Comparison of ENCODE assay signal across 8 cellular contexts in the genomic region with DNA sequence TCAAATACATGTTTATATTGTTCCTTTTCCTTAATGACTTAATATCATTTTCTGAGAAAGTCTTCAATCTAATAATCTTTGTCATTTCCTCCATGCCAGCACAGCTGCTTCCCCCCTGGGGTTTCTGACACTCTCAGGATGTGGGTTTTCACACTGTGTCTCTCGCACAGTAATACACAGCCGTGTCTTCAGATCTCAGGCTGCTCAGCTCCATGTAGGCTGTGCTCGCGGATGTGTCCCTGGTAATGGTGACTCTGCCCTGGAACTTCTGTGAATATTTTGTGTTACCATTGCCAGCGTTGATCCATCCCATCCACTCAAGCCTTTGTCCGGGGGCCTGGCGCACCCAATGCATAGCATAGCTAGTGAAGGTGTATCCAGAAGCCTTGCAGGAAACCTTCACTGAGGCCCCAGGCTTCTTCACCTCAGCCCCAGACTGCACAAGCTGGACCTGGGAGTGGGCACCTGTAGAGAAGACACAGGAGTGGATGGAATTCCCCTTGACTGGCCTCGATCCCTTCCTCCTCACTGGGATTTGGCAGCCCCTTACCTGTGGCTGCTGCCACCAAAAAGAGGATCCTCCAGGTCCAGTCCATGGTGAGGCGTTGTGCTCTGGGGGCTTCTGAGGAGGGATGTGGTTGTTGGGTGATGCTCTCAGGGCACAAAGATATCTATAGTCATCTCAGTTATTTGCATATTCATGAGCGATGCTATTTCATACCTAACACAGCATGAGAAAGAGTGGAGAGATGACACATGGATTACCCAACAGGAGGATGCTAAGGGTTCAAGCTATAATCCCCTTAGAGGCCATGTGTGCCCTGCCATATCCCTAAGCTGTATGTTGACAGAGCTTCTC.
A peak's percentile ranks its signal among the peaks of the same experiment; 100 is the strongest.
DNase-seq lines count a peak whose midpoint lies in the region; ATAC-seq and TF ChIP-seq lines count a peak whose summit lies in the region.
"Not testable (repeated sequence)": the region's sequence is repeated elsewhere in the genome, so short reads cannot be mapped to it uniquely, and the experiment has no call there.

No MANE protein-coding gene starts in this region.

- CTCF ChIA-PET in activated CD4-positive, alpha-beta T cell treated with anti-CD3 and anti-CD28 coated beads for 36 hours (lab: Charles Lee): interaction anchor here (0.7 to 2.1 kb wide), 10 partner anchors 9 to 147 kb away, joined by 3 to 14 read pairs (median 3); no protein-coding TSS in a partner anchor
- CTCF ChIA-PET in naive thymus-derived CD4-positive, alpha-beta T cell (lab: Charles Lee): interaction anchor here (0.5 to 1.9 kb wide), 12 partner anchors 9 to 229 kb away, joined by 3 to 12 read pairs (median 4); no protein-coding TSS in a partner anchor

- H3K27ac Mint-ChIP-seq in activated CD4-positive, alpha-beta T cell treated with anti-CD3 and anti-CD28 coated beads for 36 hours: peak overlapping the region; percentile 95
- H3K27ac Mint-ChIP-seq in activated naive CD8-positive, alpha-beta T cell: peak overlapping the region; percentile 95
- peak overlapping the region; percentile 83 to 98 (median 90) for H3K27ac Mint-ChIP-seq in naive thymus-derived CD4-positive, alpha-beta T cell

- WGBS in thymus: 7% methylated on average over 10 of the region's 10 CpGs

- peak overlapping the region in 3 of 4 donors; percentile 70 to 75 (median 73) for H3K27ac ChIP-seq in Peyer's patch
- peak overlapping the region; percentile 67 for H3K27ac ChIP-seq in naive thymus-derived CD4-positive, alpha-beta T cell (ENCODE audit: low read depth, low read length)
- peak overlapping the region; percentile 91 for H3K27ac ChIP-seq in thymus (ENCODE audit: low read depth)

- peaks cover 21% of the 10 kb centered on the region for H3K36me3 Mint-ChIP-seq in activated CD4-positive, alpha-beta T cell treated with anti-CD3 and anti-CD28 coated beads for 36 hours (ENCODE audit: low read depth)
- not testable (repeated sequence) for H3K36me3 Mint-ChIP-seq in activated naive CD8-positive, alpha-beta T cell; naive thymus-derived CD4-positive, alpha-beta T cell

- H3K4me3 Mint-ChIP-seq in activated CD4-positive, alpha-beta T cell treated with anti-CD3 and anti-CD28 coated beads for 36 hours: peak overlapping the region; percentile 77
- H3K4me3 Mint-ChIP-seq in activated naive CD8-positive, alpha-beta T cell: peak overlapping the region; percentile 89
- peak overlapping the region; percentile 70 to 91 (median 82) for H3K4me3 Mint-ChIP-seq in naive thymus-derived CD4-positive, alpha-beta T cell

- not testable (repeated sequence) for H3K36me3 ChIP-seq in Peyer's patch; naive thymus-derived CD4-positive, alpha-beta T cell (ENCODE audit: control insufficient read depth in 2 of 3, insufficient read depth in 3 of 3, low read length in 3 of 3); thymus (ENCODE audit: control insufficient read depth, insufficient read depth)

- POLR2A ChIA-PET in activated CD4-positive, alpha-beta T cell treated with anti-CD3 and anti-CD28 coated beads for 36 hours (lab: Charles Lee): interaction anchor here (1.3 kb wide), 1 partner anchor 9 kb away, joined by 7 read pairs; no protein-coding TSS in a partner anchor
- POLR2A ChIA-PET in naive thymus-derived CD4-positive, alpha-beta T cell (lab: Charles Lee): interaction anchor here (0.7 to 2.5 kb wide), 5 partner anchors 19 to 224 kb away, joined by 3 to 6 read pairs (median 3); no protein-coding TSS in a partner anchor

- H3K27me3 ChIP-seq in Peyer's patch; naive thymus-derived CD4-positive, alpha-beta T cell (ENCODE audit: control insufficient read depth in 2 of 2, insufficient read depth in 2 of 2, low read length in 2 of 2); thymus (ENCODE audit: control insufficient read depth, insufficient read depth): not testable (repeated sequence)

- not testable (repeated sequence) for H3K4me1 ChIP-seq in Peyer's patch; thymus (ENCODE audit: control insufficient read depth, insufficient read depth, low read length)
- peaks cover 15 to 29% of the 10 kb centered on the region in 2 donors for H3K4me1 ChIP-seq in naive thymus-derived CD4-positive, alpha-beta T cell (ENCODE audit: control insufficient read depth in 2 of 2, insufficient read depth in 2 of 2, low read length in 2 of 2)

- H3K4me3 ChIP-seq in Peyer's patch: peak overlapping the region in 1 of 4 donors; percentile 9
- peak overlapping the region; percentile 53 for H3K4me3 ChIP-seq in naive thymus-derived CD4-positive, alpha-beta T cell (ENCODE audit: low read length)
- peak overlapping the region; percentile 47 for H3K4me3 ChIP-seq in thymus (ENCODE audit: low read length)

- H3K4me1 Mint-ChIP-seq in activated CD4-positive, alpha-beta T cell treated with anti-CD3 and anti-CD28 coated beads for 36 hours: peaks cover 68% of the 10 kb centered on the region
- H3K4me1 Mint-ChIP-seq in activated naive CD8-positive, alpha-beta T cell (ENCODE audit: low read depth): peaks cover 46% of the 10 kb centered on the region
- peaks cover 11 to 61% (median 46%) of the 10 kb centered on the region in 7 donors for H3K4me1 Mint-ChIP-seq in naive thymus-derived CD4-positive, alpha-beta T cell

- not testable (repeated sequence) for H3K9me3 Mint-ChIP-seq in activated CD4-positive, alpha-beta T cell treated with anti-CD3 and anti-CD28 coated beads for 36 hours (ENCODE audit: low read depth); activated naive CD8-positive, alpha-beta T cell (ENCODE audit: low read depth); naive thymus-derived CD4-positive, alpha-beta T cell

- intact Hi-C loops in activated CD4-positive, alpha-beta T cell treated with anti-CD3 and anti-CD28 coated beads for 36 hours (cut with DNase I, micrococcal nuclease): loop anchor here (1.0 to 5.0 kb wide), 3 partner anchors 8 to 412 kb away; no protein-coding TSS in a partner anchor
- intact Hi-C loops in naive thymus-derived CD4-positive, alpha-beta T cell (cut with micrococcal nuclease): loop anchor here (1.0 to 10.0 kb wide), 3 partner anchors 8 to 180 kb away; no protein-coding TSS in a partner anchor

- H3K9me3 ChIP-seq in Peyer's patch; naive thymus-derived CD4-positive, alpha-beta T cell (ENCODE audit: control insufficient read depth in 2 of 3, low read length in 3 of 3); thymus (ENCODE audit: control insufficient read depth): not testable (repeated sequence)

- ATAC-seq in activated CD4-positive, alpha-beta T cell treated with anti-CD3 and anti-CD28 coated beads for 36 hours: peak; percentile 82
- peak; percentile 64 for ATAC-seq in naive thymus-derived CD4-positive, alpha-beta T cell

- H3K27me3 Mint-ChIP-seq in activated CD4-positive, alpha-beta T cell treated with anti-CD3 and anti-CD28 coated beads for 36 hours; activated naive CD8-positive, alpha-beta T cell; naive thymus-derived CD4-positive, alpha-beta T cell: not testable (repeated sequence)

- peak in 1 of 2 donors; percentile 21 for TF ChIP-seq POLR2A in Peyer's patch (IDR thresholded peaks at IDR 0.05)

- not testable (repeated sequence) for TF ChIP-seq CTCF in Peyer's patch (IDR thresholded peaks at IDR 0.05)

- DNase-seq in GDM1 (lab: John Stamatoyannopoulos, UW): peak; percentile 66
- DNase-seq in Peyer's patch: peak in 2 of 3 donors; percentile 71 to 85
- peak; percentile 83 for DNase-seq in activated CD4-positive, alpha-beta T cell treated with anti-CD3 and anti-CD28 coated beads for 36 hours
- peak; percentile 70 for DNase-seq in activated T-cell treated with anti-CD3 and anti-CD28 coated beads, Interleukin-2, amount 50 U/mL, for 1 hour
- DNase-seq in naive thymus-derived CD4-positive, alpha-beta T cell: peak; percentile 24 to 82 (median 74)
- peak in 2 of 3 experiments; percentile 56 to 68 for DNase-seq in stimulated activated CD4-positive, alpha-beta T cell treated with anti-CD3 and anti-CD28 coated beads, TNF-alpha, amount 100 ng/mL, for 24 hours (ENCODE audit: low read depth in 3 of 3)
